18 cellular contexts compared by ENCODE assay signal in the genomic region with DNA sequence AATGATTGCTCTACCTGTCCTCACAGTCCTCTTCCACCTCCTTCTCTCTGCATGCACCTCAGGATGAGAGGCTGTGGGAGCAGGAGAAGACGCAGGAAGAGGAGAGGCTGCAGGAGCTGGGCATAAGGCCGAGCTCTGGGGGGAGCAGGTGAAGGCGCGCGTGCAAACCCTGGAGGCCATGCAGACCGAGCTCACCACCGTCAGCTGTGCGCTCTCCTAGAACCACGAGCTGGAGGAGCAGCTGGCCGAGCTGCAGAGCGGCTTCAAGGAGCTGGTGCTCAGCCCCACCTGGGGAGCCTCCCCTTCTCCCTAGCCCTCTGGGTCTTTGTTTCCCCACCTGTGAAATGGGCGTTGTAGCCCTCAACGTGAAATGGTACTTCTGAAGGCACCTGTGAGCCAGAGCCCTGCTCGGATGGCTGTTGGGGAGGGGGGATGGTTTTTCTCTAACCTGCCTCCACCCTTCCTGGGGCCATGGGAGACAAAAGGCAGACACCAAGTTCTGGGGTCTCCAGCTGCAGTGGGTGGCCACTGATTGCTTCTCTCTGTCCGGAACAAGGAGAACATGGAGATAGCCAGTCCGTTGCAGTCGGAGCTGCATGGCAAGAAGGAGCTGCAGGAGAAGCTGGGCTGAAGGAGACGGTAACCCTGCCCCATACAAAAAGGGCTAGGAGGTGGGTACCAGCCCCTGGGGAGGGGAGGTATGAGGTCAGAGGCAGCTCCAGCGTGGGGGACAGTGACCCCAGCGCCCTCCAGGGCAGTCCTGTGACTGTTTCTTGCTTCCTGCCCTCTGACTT.
A peak's percentile ranks its signal among the peaks of the same experiment; 100 is the strongest.
DNase-seq lines count a peak whose midpoint lies in the region; ATAC-seq, FAIRE-seq and TF ChIP-seq lines count a peak whose summit lies in the region.
"Had no signal": no experiment of that assay in that cellular context is flagged by ENCODE, and none has a peak within 500 bp of the region (broad histone marks: within the 10 kb centered on the region; RNA-seq: fewer than 3 reads in every experiment).

No MANE protein-coding gene starts in this region.

- no TSS peak for BruUV-seq in HepG2 (replicated peaks; lab: Mats Ljungman, UMichigan)

- TF ChIP-seq POLR2A in HepG2 (IDR thresholded peaks at IDR 0.05; ENCODE audit: insufficient read depth in 1 of 2, low read depth in 2 of 2, low read length in 2 of 2), result no peak
- TF ChIP-seq POLR2A in GM12891 (IDR thresholded peaks at IDR 0.05; ENCODE audit: low read depth, low read length), result no peak

- H3K4me3 ChIP-seq in WERI-Rb-1 (ENCODE audit: low read depth, low read length) (no peak overlapping the region), HepG2 (replicated peaks in 1 of 3; ENCODE audit: insufficient read depth in 1 of 3, low read depth in 2 of 3, low read length in 3 of 3) (no peak overlapping the region)
- H3K4me3 ChIP-seq: BLaER1, GM23338 had no signal

- in situ Hi-C loops in HepG2 (cut with HindIII; ENCODE audit: extremely low pct_ligation_motif_present, low pct_unique_long_range_greater_than_20kb), result no loop called here

- TF ChIP-seq CTCF in WERI-Rb-1 (IDR thresholded peaks at IDR 0.05; ENCODE audit: low read depth, low read length), result no peak
- no peak for TF ChIP-seq CTCF in HepG2 (CRISPR knock-in tag; IDR thresholded peaks at IDR 0.05)

- no peak for DNase-seq in stimulated activated naive CD8-positive, alpha-beta T cell treated with anti-CD3 and anti-CD28 coated beads, Interleukin-15, Interleukin-2, amounts not matched to agents 100 U/mL and 50 U/mL, for 24 hours
- DNase-seq in stimulated activated naive CD8-positive, alpha-beta T cell treated with anti-CD3 and anti-CD28 coated beads, Interleukin-15, amount 100 ng/mL, for 72 hours, result no peak
- DNase-seq in WERI-Rb-1 (no peak), HepG2 (ENCODE audit: low spot score) (no peak), globus pallidus (ENCODE audit: low spot score) (no peak), COR-L47 (lab: John Stamatoyannopoulos, UW) (no peak), GM12891 (ENCODE audit: insufficient read length, low spot score) (no peak), NCI-H1436 treated with DMSO at 0.1 percent for 48 hours (lab: John Stamatoyannopoulos, UW) (no peak)
- DNase-seq: 8988T; CD4-positive, alpha-beta memory T cell; GDM1; KG1 had no signal

- H3K9me3 ChIP-seq in WERI-Rb-1 (ENCODE audit: severe bottlenecking) (no peaks in the 10 kb centered on the region), HepG2 (ENCODE audit: low read length) (no peaks in the 10 kb centered on the region)
- H3K9me3 ChIP-seq: BLaER1 had no signal

- no peak overlapping the region for H3K9ac ChIP-seq in HepG2 (ENCODE audit: insufficient read depth, low read depth, low read length)
- H3K9ac ChIP-seq: BLaER1 had no signal

- peak; percentile 19 for ATAC-seq in stimulated activated naive CD8-positive, alpha-beta T cell treated with anti-CD3 and anti-CD28 coated beads, Interleukin-15, Interleukin-2, amounts not matched to agents 100 U/mL and 50 U/mL, for 24 hours
- no peak for ATAC-seq in stimulated activated naive CD8-positive, alpha-beta T cell treated with anti-CD3 and anti-CD28 coated beads, Interleukin-15, amount 100 ng/mL, for 72 hours
- no peak for ATAC-seq in HepG2
- ATAC-seq: GM23338 had no signal

- H3K27me3 ChIP-seq in WERI-Rb-1 (ENCODE audit: insufficient read depth, low read depth, severe bottlenecking), result no peaks in the 10 kb centered on the region
- peaks cover 4 to 5% of the 10 kb centered on the region in 2 experiments; a peak in 3 of 5 replicates for H3K27me3 ChIP-seq in HepG2 (ENCODE audit: control insufficient read depth in 1 of 2, insufficient read depth in 2 of 2, low read length in 2 of 2)
- H3K27me3 ChIP-seq: BLaER1 had no signal

- no peak overlapping the region for H3K4me2 ChIP-seq in HepG2 (ENCODE audit: low read depth, low read length)
- H3K4me2 ChIP-seq: BLaER1, GM23338 had no signal

- TF ChIP-seq EP300 in HepG2 (IDR thresholded peaks at IDR 0.05; ENCODE audit: low read depth in 2 of 2, low read length in 2 of 2) (no peak), HepG2 (CRISPR knock-in tag; IDR thresholded peaks at IDR 0.05; ENCODE audit: borderline replicate concordance) (no peak)

- H3K36me3 ChIP-seq in WERI-Rb-1 (no peaks in the 10 kb centered on the region), HepG2 (replicated peaks in 1 of 2; ENCODE audit: control insufficient read depth in 1 of 2, insufficient read depth in 2 of 2, low read length in 2 of 2) (no peaks in the 10 kb centered on the region)
- H3K36me3 ChIP-seq: BLaER1 had no signal

- TF ChIP-seq RAD21 in HepG2 (CRISPR knock-in tag; IDR thresholded peaks at IDR 0.05), result no peak

- 57% methylated on average over 19 of the region's 20 CpGs for WGBS in HepG2 (ENCODE audit: low lambda C conversion rate)

- no peaks in the 10 kb centered on the region for H3K27me3 Mint-ChIP-seq in stimulated activated naive CD8-positive, alpha-beta T cell treated with anti-CD3 and anti-CD28 coated beads, Interleukin-15, amount 100 ng/mL, for 72 hours
- H3K27me3 Mint-ChIP-seq: CD4-positive, alpha-beta memory T cell had no signal

- H2AFZ ChIP-seq in HepG2 (ENCODE audit: low read length), result no peak overlapping the region
- H2AFZ ChIP-seq: GM23338 had no signal

- POLR2A ChIA-PET in HepG2 (lab: Yijun Ruan, JAX), result no interaction called here

- H3K27ac ChIP-seq in WERI-Rb-1 (peak overlapping the region; percentile 85), HepG2 (ENCODE audit: extremely low read length, insufficient read depth, low read length) (no peak overlapping the region)
- H3K27ac ChIP-seq: BLaER1 had no signal

- no peaks in the 10 kb centered on the region for H3K79me2 ChIP-seq in HepG2 (ENCODE audit: insufficient read depth, low read length)

- no peaks in the 10 kb centered on the region for H3K9me3 Mint-ChIP-seq in stimulated activated naive CD8-positive, alpha-beta T cell treated with anti-CD3 and anti-CD28 coated beads, Interleukin-15, amount 100 ng/mL, for 72 hours
- H3K9me3 Mint-ChIP-seq: CD14-positive monocyte; CD4-positive, alpha-beta memory T cell; GM23338 had no signal

- CTCF ChIA-PET in HepG2 (lab: Yijun Ruan, JAX; ENCODE audit: low intra/inter-chr PET ratio, low total read pairs), result no interaction called here

- intact Hi-C loops in HepG2 (cut with micrococcal nuclease; ENCODE audit: unreplicated experiment), result no loop called here

- FAIRE-seq in HepG2 (lab: Jason Lieb, UNC) (no peak), GM12891 (lab: Jason Lieb, UNC) (no peak)
- FAIRE-seq: D721Med, H54, HTR-8/SVneo had no signal

- H4K20me1 ChIP-seq in HepG2 (ENCODE audit: insufficient read depth, low read length), result no peaks in the 10 kb centered on the region
- H4K20me1 ChIP-seq: BLaER1 had no signal

- peaks cover 28% of the 10 kb centered on the region; the same call in 1 of the 2 replicates for H3K4me1 ChIP-seq in HepG2 (ENCODE audit: insufficient read depth, low read length)
- H3K4me1 ChIP-seq: BLaER1 had no signal

- no peaks in the 10 kb centered on the region for H3K4me1 Mint-ChIP-seq in stimulated activated naive CD8-positive, alpha-beta T cell treated with anti-CD3 and anti-CD28 coated beads, Interleukin-15, amount 100 ng/mL, for 72 hours
- H3K4me1 Mint-ChIP-seq: CD14-positive monocyte; CD4-positive, alpha-beta memory T cell; GM23338 had no signal

- peak overlapping the region in 1 of 2 donors; percentile 63 for H3K27ac Mint-ChIP-seq in stimulated activated naive CD8-positive, alpha-beta T cell treated with anti-CD3 and anti-CD28 coated beads, Interleukin-15, amount 100 ng/mL, for 72 hours
- H3K27ac Mint-ChIP-seq: GM23338 had no signal

- H3K4me3 Mint-ChIP-seq in stimulated activated naive CD8-positive, alpha-beta T cell treated with anti-CD3 and anti-CD28 coated beads, Interleukin-15, amount 100 ng/mL, for 72 hours, result no peak overlapping the region
- H3K4me3 Mint-ChIP-seq: CD14-positive monocyte; CD4-positive, alpha-beta memory T cell; GM23338 had no signal

TF ChIP-seq in HepG2, 621 proteins besides CTCF, POLR2A, EP300 and RAD21:
- TF ChIP-seq NFATC3 (CRISPR knock-in tag; IDR thresholded peaks at IDR 0.05), result no peak
- TF ChIP-seq ZNF629 (CRISPR knock-in tag; conservative IDR thresholded peaks at IDR 0.05), result peak; percentile 39
- TF ChIP-seq, protein P1, sequence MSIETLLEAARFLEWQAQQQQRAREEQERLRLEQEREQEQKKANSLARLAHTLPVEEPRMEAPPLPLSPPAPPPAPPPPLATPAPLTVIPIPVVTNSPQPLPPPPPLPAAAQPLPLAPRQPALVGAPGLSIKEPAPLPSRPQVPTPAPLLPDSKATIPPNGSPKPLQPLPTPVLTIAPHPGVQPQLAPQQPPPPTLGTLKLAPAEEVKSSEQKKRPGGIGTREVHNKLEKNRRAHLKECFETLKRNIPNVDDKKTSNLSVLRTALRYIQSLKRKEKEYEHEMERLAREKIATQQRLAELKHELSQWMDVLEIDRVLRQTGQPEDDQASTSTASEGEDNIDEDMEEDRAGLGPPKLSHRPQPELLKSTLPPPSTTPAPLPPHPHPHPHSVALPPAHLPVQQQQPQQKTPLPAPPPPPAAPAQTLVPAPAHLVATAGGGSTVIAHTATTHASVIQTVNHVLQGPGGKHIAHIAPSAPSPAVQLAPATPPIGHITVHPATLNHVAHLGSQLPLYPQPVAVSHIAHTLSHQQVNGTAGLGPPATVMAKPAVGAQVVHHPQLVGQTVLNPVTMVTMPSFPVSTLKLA (IDR thresholded peaks at IDR 0.05), result no peak

TF ChIP-seq in GM12891, 5 proteins besides CTCF, POLR2A, EP300 and RAD21:
- TF ChIP-seq POLR2AphosphoS5 (IDR thresholded peaks at IDR 0.05; ENCODE audit: low read depth, low read length) (no peak), PAX5 (IDR thresholded peaks at IDR 0.05; ENCODE audit: insufficient read depth, low read length, severe bottlenecking) (no peak), SPI1 (IDR thresholded peaks at IDR 0.05; ENCODE audit: low read depth, low read length) (no peak), TAF1 (IDR thresholded peaks at IDR 0.05; ENCODE audit: low read depth, low read length) (no peak), POU2F2 (IDR thresholded peaks at IDR 0.05; ENCODE audit: low read depth, low read length) (no peak)
